ENCODE assay signal across 25 cellular contexts in the genomic region with DNA sequence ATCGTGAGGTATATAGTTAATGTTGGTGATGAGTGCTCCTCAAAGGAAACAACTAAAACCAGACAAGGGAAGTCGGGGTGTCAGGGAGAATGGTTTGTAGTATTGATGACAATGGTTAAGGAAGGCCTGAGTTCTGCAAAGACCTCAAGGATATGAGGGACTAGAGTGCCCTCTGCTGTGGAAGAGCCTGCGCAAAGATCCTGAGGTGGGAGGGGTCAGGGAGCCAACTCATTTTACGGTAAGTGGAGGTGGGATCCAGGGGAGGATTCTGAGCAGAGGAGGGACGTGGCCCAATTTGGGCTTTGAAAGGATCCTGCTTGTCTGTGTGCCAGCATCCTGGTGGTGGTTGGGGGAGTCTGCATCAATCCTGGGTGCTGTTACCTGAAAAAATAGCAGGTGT. TPM values are rescaled to one million over a fixed set of nuclear protein-coding genes. Genes with fewer than 3 reads are reported as not detected.
A peak's percentile ranks its signal among the peaks of the same experiment; 100 is the strongest.
DNase-seq lines count a peak whose midpoint lies in the region; ATAC-seq, FAIRE-seq and TF ChIP-seq lines count a peak whose summit lies in the region.
"Had no signal": no experiment of that assay in that cellular context is flagged by ENCODE, and none has a peak within 500 bp of the region (broad histone marks: within the 10 kb centered on the region; RNA-seq: fewer than 3 reads in every experiment).

No MANE protein-coding gene starts in this region.

- no peak overlapping the region for H3K18ac ChIP-seq in mesendoderm (ENCODE audit: low read length)

- no peak overlapping the region for H2BK15ac ChIP-seq in mesendoderm (replicated peaks; ENCODE audit: low read depth)

- H4K20me1 ChIP-seq in GM23338 (replicated peaks; ENCODE audit: insufficient read depth), result peaks cover 10% of the 10 kb centered on the region; the same call in 1 of the 2 replicates

- H3K9ac ChIP-seq in kidney (ENCODE audit: low read length in 2 of 2) (no peak overlapping the region), mesendoderm (ENCODE audit: low read length) (no peak overlapping the region)

- no peak for ATAC-seq in activated CD8-positive, alpha-beta T cell treated with anti-CD3 and anti-CD28 coated beads for 36 hours
- no peak for ATAC-seq in activated CD8-positive, alpha-beta T cell treated with anti-CD3 and anti-CD28 coated beads, Interleukin-2, amount 10 ng/mL, durations not matched to agents 7 days and 5 days
- peak; percentile 35; the same call in 2 of the 3 replicates for ATAC-seq in GM23338
- ATAC-seq: left ventricle myocardium superior, mucosa of descending colon had no signal

- H3K27me3 Mint-ChIP-seq in activated CD8-positive, alpha-beta T cell treated with anti-CD3 and anti-CD28 coated beads for 36 hours, result no peaks in the 10 kb centered on the region
- H3K27me3 Mint-ChIP-seq in activated CD8-positive, alpha-beta T cell treated with anti-CD3 and anti-CD28 coated beads, Interleukin-2, amount 10 ng/mL, durations not matched to agents 7 days and 5 days (ENCODE audit: low read depth), result no peaks in the 10 kb centered on the region
- peaks cover 2% of the 10 kb centered on the region for H3K27me3 Mint-ChIP-seq in GM23338 (ENCODE audit: insufficient read depth, low read depth, poor library complexity)
- H3K27me3 Mint-ChIP-seq: activated CD4-positive, alpha-beta memory T cell treated with anti-CD3 and anti-CD28 coated beads for 36 hours had no signal

- no peak overlapping the region for H3K4ac ChIP-seq in mesendoderm (ENCODE audit: low read depth, low read length)

- no peak overlapping the region for H2BK5ac ChIP-seq in mesendoderm (ENCODE audit: low read length)

- no peak overlapping the region for H3K4me3 Mint-ChIP-seq in activated CD8-positive, alpha-beta T cell treated with anti-CD3 and anti-CD28 coated beads for 36 hours
- H3K4me3 Mint-ChIP-seq in activated CD8-positive, alpha-beta T cell treated with anti-CD3 and anti-CD28 coated beads, Interleukin-2, amount 10 ng/mL, durations not matched to agents 7 days and 5 days, result no peak overlapping the region
- no peak overlapping the region for H3K4me3 Mint-ChIP-seq in GM23338
- H3K4me3 Mint-ChIP-seq: activated CD4-positive, alpha-beta memory T cell treated with anti-CD3 and anti-CD28 coated beads for 36 hours; CD14-positive monocyte; immature natural killer cell; neural crest cell had no signal

- no peaks in the 10 kb centered on the region for H3K9me3 Mint-ChIP-seq in activated CD8-positive, alpha-beta T cell treated with anti-CD3 and anti-CD28 coated beads for 36 hours
- H3K9me3 Mint-ChIP-seq in activated CD8-positive, alpha-beta T cell treated with anti-CD3 and anti-CD28 coated beads, Interleukin-2, amount 10 ng/mL, durations not matched to agents 7 days and 5 days (ENCODE audit: insufficient read depth), result no peaks in the 10 kb centered on the region
- H3K9me3 Mint-ChIP-seq in GM23338, result no peaks in the 10 kb centered on the region
- H3K9me3 Mint-ChIP-seq: activated CD4-positive, alpha-beta memory T cell treated with anti-CD3 and anti-CD28 coated beads for 36 hours; immature natural killer cell; neural crest cell had no signal

- no CpG with 5 or more reads among the region's 5 CpGs for WGBS in mesendoderm (ENCODE audit: extremely low coverage, insufficient coverage, low lambda C conversion rate)

- no peak overlapping the region for H2AK5ac ChIP-seq in mesendoderm (ENCODE audit: low read length)

- H3K36me3 ChIP-seq in GM23338 (ENCODE audit: insufficient read depth) (peaks cover 32% of the 10 kb centered on the region), WERI-Rb-1 (peaks cover 89% of the 10 kb centered on the region), kidney (ENCODE audit: control insufficient read depth in 1 of 2, insufficient read depth in 2 of 2, low read length in 2 of 2) (peaks cover 35 to 73% of the 10 kb centered on the region in 2 donors), mesendoderm (ENCODE audit: control insufficient read depth, insufficient read depth, low read length) (peaks cover 20% of the 10 kb centered on the region)

- H3K9me3 ChIP-seq in WERI-Rb-1 (ENCODE audit: severe bottlenecking) (no peaks in the 10 kb centered on the region), kidney (ENCODE audit: control insufficient read depth in 1 of 2, low read length in 2 of 2) (no peaks in the 10 kb centered on the region)
- H3K9me3 ChIP-seq: mucosa of descending colon had no signal

- H3K27ac ChIP-seq in GM23338 (ENCODE audit: low read depth) (no peak overlapping the region), WERI-Rb-1 (no peak overlapping the region), kidney (ENCODE audit: low read depth in 2 of 2, low read length in 2 of 2) (no peak overlapping the region), mesendoderm (ENCODE audit: low read depth, low read length) (no peak overlapping the region)
- H3K27ac ChIP-seq: dorsolateral prefrontal cortex, epithelial cell of prostate had no signal

- H4K8ac ChIP-seq in mesendoderm (ENCODE audit: low read depth, low read length), result no peak overlapping the region

- no peak overlapping the region for H3K4me2 ChIP-seq in GM23338
- H3K4me2 ChIP-seq in mesendoderm (ENCODE audit: low read length), result no peak overlapping the region

- H2BK120ac ChIP-seq in mesendoderm (ENCODE audit: low read depth, low read length), result no peak overlapping the region

- H3K56ac ChIP-seq in mesendoderm (ENCODE audit: low read length), result no peak overlapping the region

- in situ Hi-C loops in GM13977 (cut with MboI; ENCODE audit: low pct_unique_long_range_greater_than_20kb, low sequenced_read_pairs, unreplicated experiment), result no loop called here

- no peak for FAIRE-seq in kidney (lab: Jason Lieb, UNC)
- FAIRE-seq: urothelium cell line had no signal

- H2AFZ ChIP-seq in GM23338, result no peak overlapping the region

- H3K27ac Mint-ChIP-seq in activated CD8-positive, alpha-beta T cell treated with anti-CD3 and anti-CD28 coated beads for 36 hours, result peak overlapping the region; percentile 34
- H3K27ac Mint-ChIP-seq in activated CD8-positive, alpha-beta T cell treated with anti-CD3 and anti-CD28 coated beads, Interleukin-2, amount 10 ng/mL, durations not matched to agents 7 days and 5 days, result no peak overlapping the region
- H3K27ac Mint-ChIP-seq in GM23338, result no peak overlapping the region
- H3K27ac Mint-ChIP-seq: activated CD4-positive, alpha-beta memory T cell treated with anti-CD3 and anti-CD28 coated beads for 36 hours had no signal

- POLR2A ChIA-PET in activated CD8-positive, alpha-beta T cell treated with anti-CD3 and anti-CD28 coated beads for 36 hours (lab: Charles Lee), result no interaction called here
- POLR2A ChIA-PET in activated CD8-positive, alpha-beta T cell treated with anti-CD3 and anti-CD28 coated beads, Interleukin-2, amount 10 ng/mL, durations not matched to agents 7 days and 5 days (lab: Charles Lee), result interaction anchor here (0.7 to 1.8 kb wide), 2 partner anchors 13 to 157 kb away, joined by 3 to 6 read pairs; partner anchors contain the start of gene CDK16

- no peaks in the 10 kb centered on the region for H3K79me2 ChIP-seq in GM23338 (replicated peaks; ENCODE audit: insufficient read depth)
- no peaks in the 10 kb centered on the region for H3K79me2 ChIP-seq in mesendoderm (ENCODE audit: control insufficient read depth, insufficient read depth, low read length)

- H4K5ac ChIP-seq in mesendoderm (ENCODE audit: low read length), result no peak overlapping the region

- H3F3A ChIP-seq in GM23338 (replicated peaks; ENCODE audit: low read depth), result no peaks in the 10 kb centered on the region

- no peak overlapping the region for H3K4me3 ChIP-seq in GM23338
- H3K4me3 ChIP-seq in WERI-Rb-1 (ENCODE audit: low read depth, low read length), result no peak overlapping the region
- no peak overlapping the region for H3K4me3 ChIP-seq in kidney (ENCODE audit: low read length in 2 of 2)
- H3K4me3 ChIP-seq in mesendoderm (ENCODE audit: low read length), result no peak overlapping the region
- H3K4me3 ChIP-seq: dorsolateral prefrontal cortex, mucosa of descending colon had no signal

- H3K4me1 Mint-ChIP-seq in activated CD8-positive, alpha-beta T cell treated with anti-CD3 and anti-CD28 coated beads for 36 hours (ENCODE audit: low read depth), result no peaks in the 10 kb centered on the region
- peaks cover 2% of the 10 kb centered on the region for H3K4me1 Mint-ChIP-seq in activated CD8-positive, alpha-beta T cell treated with anti-CD3 and anti-CD28 coated beads, Interleukin-2, amount 10 ng/mL, durations not matched to agents 7 days and 5 days (ENCODE audit: low read depth)
- H3K4me1 Mint-ChIP-seq in GM23338, result no peaks in the 10 kb centered on the region
- H3K4me1 Mint-ChIP-seq: CD14-positive monocyte, neural crest cell had no signal

- no peak overlapping the region for H3K23ac ChIP-seq in mesendoderm (ENCODE audit: low read length)

- CTCF ChIA-PET in activated CD8-positive, alpha-beta T cell treated with anti-CD3 and anti-CD28 coated beads for 36 hours (lab: Charles Lee), result no interaction called here
- CTCF ChIA-PET in activated CD8-positive, alpha-beta T cell treated with anti-CD3 and anti-CD28 coated beads, Interleukin-2, amount 10 ng/mL, durations not matched to agents 7 days and 5 days (lab: Charles Lee), result no interaction called here

- H3K4me1 ChIP-seq in GM23338 (ENCODE audit: insufficient read depth), result no peaks in the 10 kb centered on the region
- no peaks in the 10 kb centered on the region for H3K4me1 ChIP-seq in kidney (ENCODE audit: control insufficient read depth in 1 of 2, insufficient read depth in 1 of 2, low read depth in 1 of 2, low read length in 2 of 2)
- H3K4me1 ChIP-seq in mesendoderm (ENCODE audit: control insufficient read depth, low read depth, low read length), result no peaks in the 10 kb centered on the region

- H3K36me3 Mint-ChIP-seq in activated CD8-positive, alpha-beta T cell treated with anti-CD3 and anti-CD28 coated beads for 36 hours (ENCODE audit: low read depth), result peaks cover 34% of the 10 kb centered on the region
- peaks cover 49% of the 10 kb centered on the region for H3K36me3 Mint-ChIP-seq in activated CD8-positive, alpha-beta T cell treated with anti-CD3 and anti-CD28 coated beads, Interleukin-2, amount 10 ng/mL, durations not matched to agents 7 days and 5 days (ENCODE audit: low read depth)
- peaks cover 92% of the 10 kb centered on the region for H3K36me3 Mint-ChIP-seq in GM23338 (ENCODE audit: low read depth)

- intact Hi-C loops in activated CD8-positive, alpha-beta T cell treated with anti-CD3 and anti-CD28 coated beads for 36 hours (cut with micrococcal nuclease), result no loop called here
- intact Hi-C loops in kidney (cut with DNase I), result no loop called here

- TF ChIP-seq CTCF in activated CD8-positive, alpha-beta T cell treated with anti-CD3 and anti-CD28 coated beads for 36 hours (IDR thresholded peaks at IDR 0.05), result no peak
- TF ChIP-seq CTCF in GM23338 (conservative IDR thresholded peaks at IDR 0.05; ENCODE audit: low read depth in 2 of 2), result peak in 1 of 2 experiments; percentile 33; a peak in 1 of 4 replicates
- TF ChIP-seq CTCF in WERI-Rb-1 (IDR thresholded peaks at IDR 0.05; ENCODE audit: low read depth, low read length), result peak; percentile 43; the same call in 1 of the 2 replicates
- no peak for TF ChIP-seq CTCF in kidney (IDR thresholded peaks at IDR 0.05; ENCODE audit: borderline replicate concordance, extremely low read depth, insufficient read depth)
- no peak for TF ChIP-seq CTCF in GM13977 (IDR thresholded peaks at IDR 0.05; ENCODE audit: extremely low read depth, insufficient read depth, missing control alignments)

- no peak for DNase-seq in activated CD8-positive, alpha-beta T cell treated with anti-CD3 and anti-CD28 coated beads for 36 hours
- DNase-seq in activated CD8-positive, alpha-beta T cell treated with anti-CD3 and anti-CD28 coated beads, Interleukin-2, amount 10 ng/mL, durations not matched to agents 7 days and 5 days, result no peak
- DNase-seq in GM23338 (ENCODE audit: low spot score), result no peak
- peak; percentile 31 for DNase-seq in WERI-Rb-1
- DNase-seq in kidney, result peak; percentile 15
- no peak for DNase-seq in mesendoderm
- DNase-seq in putamen (ENCODE audit: low spot score), result no peak
- no peak for DNase-seq in GM13977 (ENCODE audit: low spot score)
- DNase-seq: activated CD4-positive, alpha-beta memory T cell treated with anti-CD3 and anti-CD28 coated beads for 36 hours; activated naive CD4-positive, alpha-beta T cell; central memory CD4-positive, alpha-beta T cell; dorsolateral prefrontal cortex; foreskin fibroblast; GOT3; immature natural killer cell; left ventricle myocardium superior; mucosa of descending colon; NCI-H1105; NCI-H2029 treated with DMSO at 0.1 percent for 48 hours; NCI-H774; T-helper 2 cell had no signal

- no peaks in the 10 kb centered on the region for H3K9me2 ChIP-seq in GM23338 (ENCODE audit: insufficient read depth)

- H3K27me3 ChIP-seq in GM23338 (ENCODE audit: insufficient read depth) (no peaks in the 10 kb centered on the region), WERI-Rb-1 (ENCODE audit: insufficient read depth, low read depth, severe bottlenecking) (no peaks in the 10 kb centered on the region), mesendoderm (ENCODE audit: insufficient read depth, low read length, poor library complexity) (no peaks in the 10 kb centered on the region)
- H3K27me3 ChIP-seq: dorsolateral prefrontal cortex had no signal

- H3K79me1 ChIP-seq in mesendoderm (ENCODE audit: low read length), result peaks cover 2% of the 10 kb centered on the region

RNA-seq across cellular contexts. Expression of gene UBA1, which starts 11.3 kb away (rescaled TPM):
- total RNA-seq in activated CD8-positive, alpha-beta T cell treated with anti-CD3 and anti-CD28 coated beads for 36 hours, result 100 to 1,000 TPM; 243 to 246 TPM
- 100 to 1,000 TPM; 186 to 189 TPM for total RNA-seq in activated CD8-positive, alpha-beta T cell treated with anti-CD3 and anti-CD28 coated beads, Interleukin-2, amount 10 ng/mL, durations not matched to agents 7 days and 5 days
- 344 and 377 TPM in 2 replicates for total RNA-seq in GM23338 (2014; rRNA removed; shearing (Covaris generic))
- polyA plus RNA-seq in GM23338 (2016; fragmentation: Nextera tagmentation; extraction: Ambion mirVana) (97.7 and 104 TPM in 2 replicates), kidney (ENCODE audit: insufficient read depth, low read depth, low replicate concordance) (155 TPM)
- total RNA-seq in kidney, result 218 TPM
- 144 TPM for polyA plus RNA-seq in mesendoderm (2013, experiment 1 of 2)
- polyA plus RNA-seq in mesendoderm (2013, experiment 2 of 2), result 143 TPM

RNA-seq across cellular contexts. Expression of gene CDK16, which starts 13.5 kb away (rescaled TPM):
- total RNA-seq in activated CD8-positive, alpha-beta T cell treated with anti-CD3 and anti-CD28 coated beads for 36 hours, result 10 to 100 TPM; 56.1 to 61.3 TPM
- 10 to 100 TPM; 64.3 to 74.7 TPM for total RNA-seq in activated CD8-positive, alpha-beta T cell treated with anti-CD3 and anti-CD28 coated beads, Interleukin-2, amount 10 ng/mL, durations not matched to agents 7 days and 5 days
- total RNA-seq in GM23338 (2014; rRNA removed; shearing (Covaris generic)), result 111 and 158 TPM in 2 replicates
- polyA plus RNA-seq in GM23338 (2016; fragmentation: Nextera tagmentation; extraction: Ambion mirVana) (55.9 and 58.9 TPM in 2 replicates), kidney (ENCODE audit: insufficient read depth, low read depth, low replicate concordance) (89.1 TPM)
- 96.1 TPM for total RNA-seq in kidney
- 69.4 TPM for polyA plus RNA-seq in mesendoderm (2013, experiment 1 of 2)
- 72.7 TPM for polyA plus RNA-seq in mesendoderm (2013, experiment 2 of 2)

RNA-seq across cellular contexts. Expression of gene USP11, which starts 27.8 kb away (rescaled TPM):
- 10 to 100 TPM; 57.1 to 62.0 TPM for total RNA-seq in activated CD8-positive, alpha-beta T cell treated with anti-CD3 and anti-CD28 coated beads for 36 hours
- 10 to 100 TPM; 55.3 to 60.9 TPM for total RNA-seq in activated CD8-positive, alpha-beta T cell treated with anti-CD3 and anti-CD28 coated beads, Interleukin-2, amount 10 ng/mL, durations not matched to agents 7 days and 5 days
- total RNA-seq in GM23338 (2014; rRNA removed; shearing (Covaris generic)), result 61.9 and 65.1 TPM in 2 replicates
- polyA plus RNA-seq in GM23338 (2016; fragmentation: Nextera tagmentation; extraction: Ambion mirVana) (57.0 and 64.2 TPM in 2 replicates), kidney (ENCODE audit: insufficient read depth, low read depth, low replicate concordance) (30.9 TPM)
- 91.6 TPM for total RNA-seq in kidney
- 40.0 TPM for polyA plus RNA-seq in mesendoderm (2013, experiment 1 of 2)
- 39.8 TPM for polyA plus RNA-seq in mesendoderm (2013, experiment 2 of 2)

RNA-seq across cellular contexts. Expression of gene RBM10, which starts 59.9 kb away (rescaled TPM):
- total RNA-seq in activated CD8-positive, alpha-beta T cell treated with anti-CD3 and anti-CD28 coated beads for 36 hours, result 10 to 100 TPM; 66.4 to 66.7 TPM
- 10 to 100 TPM; 62.2 to 64.1 TPM for total RNA-seq in activated CD8-positive, alpha-beta T cell treated with anti-CD3 and anti-CD28 coated beads, Interleukin-2, amount 10 ng/mL, durations not matched to agents 7 days and 5 days
- total RNA-seq in GM23338 (2014; rRNA removed; shearing (Covaris generic)), result 80.0 and 101 TPM in 2 replicates
- polyA plus RNA-seq in GM23338 (2016; fragmentation: Nextera tagmentation; extraction: Ambion mirVana), result 38.9 and 39.5 TPM in 2 replicates
- total RNA-seq in kidney, result 31.7 TPM
- 27.5 TPM for polyA plus RNA-seq in kidney (ENCODE audit: insufficient read depth, low read depth, low replicate concordance)
- 49.5 TPM for polyA plus RNA-seq in mesendoderm (2013, experiment 1 of 2)
- polyA plus RNA-seq in mesendoderm (2013, experiment 2 of 2), result 49.6 TPM

Comparison
In these comparisons a context has a peak if more than half of its experiments do, and no peak if none do; other contexts are left out.
1. DNase-seq: peak in WERI-Rb-1 (single experiment) and kidney (single experiment); none in activated CD8-positive, alpha-beta T cell treated with anti-CD3 and anti-CD28 coated beads for 36 hours (single experiment), activated CD8-positive, alpha-beta T cell treated with anti-CD3 and anti-CD28 coated beads, Interleukin-2, amount 10 ng/mL, durations not matched to agents 7 days and 5 days (single experiment), GM23338 (single experiment), mesendoderm (single experiment), putamen (single experiment) and GM13977 (single experiment).